In genomic region chr14:89954045-89955021, GRCh38 we compare ENCODE assay signal across 8 cellular contexts. TPM values are rescaled to one million over a fixed set of nuclear protein-coding genes. Genes with fewer than 3 reads are reported as not detected.
DNase-seq lines count a peak whose midpoint lies in the region; ATAC-seq and TF ChIP-seq lines count a peak whose summit lies in the region.

Gene EFCAB11 (minus strand): TSS chr14:89954730. CDS start chr14:89954660, 70 bp downstream.

- H3K4me3 Mint-ChIP-seq in H9 (peak within 1 kb of the TSS; percentile 94 to 96), nephron progenitor cell (peak within 1 kb of the TSS; percentile 95)
- peak within 1 kb of the TSS; percentile 95 to 98 for H3K4me3 Mint-ChIP-seq in stimulated activated naive CD8-positive, alpha-beta T cell treated with anti-CD3 and anti-CD28 coated beads, Interleukin-15, amount 100 ng/mL, for 72 hours

- in situ Hi-C loops in G401 (cut with HindIII; ENCODE audit: low sequenced_read_pairs) = no loop called here

- peaks cover 0 to 2% of the 10 kb centered on the region in 2 experiments; a peak in 1 of 5 replicates for H3K9me3 Mint-ChIP-seq in H9
- H3K9me3 Mint-ChIP-seq in nephron progenitor cell = no peaks in the 10 kb centered on the region
- peaks cover 0 to 7% of the 10 kb centered on the region in 2 donors for H3K9me3 Mint-ChIP-seq in stimulated activated naive CD8-positive, alpha-beta T cell treated with anti-CD3 and anti-CD28 coated beads, Interleukin-15, amount 100 ng/mL, for 72 hours

- no peaks in the 10 kb centered on the region for H3K79me2 ChIP-seq in H9 (ENCODE audit: insufficient read depth, low read length)

- H4K91ac ChIP-seq in H9 (ENCODE audit: insufficient read length, low read depth, low read length) = no peak within 1 kb of the TSS

- peak; percentile 80 for ATAC-seq in stimulated activated naive CD8-positive, alpha-beta T cell treated with anti-CD3 and anti-CD28 coated beads, Interleukin-15, amount 100 ng/mL, for 72 hours

- no peak within 1 kb of the TSS for H3K23ac ChIP-seq in H9 (ENCODE audit: insufficient read length, low read depth, low read length)

- peak within 1 kb of the TSS; percentile 98 for H3K4me2 ChIP-seq in H9 (ENCODE audit: insufficient read depth, insufficient read length, low read length)

- no peak within 1 kb of the TSS for H4K8ac ChIP-seq in H9 (replicated peaks; ENCODE audit: insufficient read length, low read depth, low read length)

- DNase-seq in G401 (ENCODE audit: low spot score) (peak; percentile 99), H9 (peak; percentile 99), M059J (ENCODE audit: low read depth) (peak; percentile 97), SHP77 (lab: John Stamatoyannopoulos, UW) (peak; percentile 99), activated gamma-delta T cell (lab: John Stamatoyannopoulos, UW) (peak; percentile 72), fibroblast of the conjunctiva (ENCODE audit: low read depth) (peak; percentile 97), nephron progenitor cell (peak; percentile 93)
- DNase-seq in stimulated activated naive CD8-positive, alpha-beta T cell treated with anti-CD3 and anti-CD28 coated beads, Interleukin-15, amount 100 ng/mL, for 72 hours = peak; percentile 92 to 97

- WGBS in H9 (ENCODE audit: extremely low coverage, insufficient read length, low lambda C conversion rate) = no CpG with 5 or more reads among the region's 44 CpGs

- H3K27ac Mint-ChIP-seq in H9 = peak within 1 kb of the TSS; percentile 88 to 98 (median 94)
- H3K27ac Mint-ChIP-seq in nephron progenitor cell = peak within 1 kb of the TSS; percentile 99
- H3K27ac Mint-ChIP-seq in stimulated activated naive CD8-positive, alpha-beta T cell treated with anti-CD3 and anti-CD28 coated beads, Interleukin-15, amount 100 ng/mL, for 72 hours = peak within 1 kb of the TSS; percentile 90 to 97

- no peaks in the 10 kb centered on the region for H3K27me3 ChIP-seq in H9 (ENCODE audit: insufficient read depth, low read length)

- H3T11ph ChIP-seq in H9 (ENCODE audit: low read length) = no peak within 1 kb of the TSS

- H3K27me3 Mint-ChIP-seq in H9 (ENCODE audit: low read depth) (no peaks in the 10 kb centered on the region; the same call in 1 of the 2 replicates), nephron progenitor cell (ENCODE audit: low read depth, poor library complexity) (peaks cover 3% of the 10 kb centered on the region)
- H3K27me3 Mint-ChIP-seq in stimulated activated naive CD8-positive, alpha-beta T cell treated with anti-CD3 and anti-CD28 coated beads, Interleukin-15, amount 100 ng/mL, for 72 hours = no peaks in the 10 kb centered on the region

- peaks cover 19% of the 10 kb centered on the region for H3K23me2 ChIP-seq in H9 (ENCODE audit: insufficient read length, low read depth, low read length, poor library complexity, severe bottlenecking)

- H3K27ac ChIP-seq in H9 (ENCODE audit: insufficient read length, low read depth, low read length) = no peak within 1 kb of the TSS

- no peaks in the 10 kb centered on the region for H4K20me1 ChIP-seq in H9 (ENCODE audit: control insufficient read depth, insufficient read depth, insufficient read length)

- no peak within 1 kb of the TSS for H2BK12ac ChIP-seq in H9 (ENCODE audit: insufficient read length, low read depth, low read length)

- H3K79me1 ChIP-seq in H9 (ENCODE audit: insufficient read depth, low read depth, low read length, poor library complexity, severe bottlenecking) = peaks cover 3% of the 10 kb centered on the region

- H3K4me1 ChIP-seq in H9 (ENCODE audit: insufficient read depth, low read length) = peaks cover 3% of the 10 kb centered on the region; the same call in 1 of the 2 replicates

- no peak within 1 kb of the TSS for H3K4ac ChIP-seq in H9 (ENCODE audit: low read depth, low read length)

- H3K18ac ChIP-seq in H9 (ENCODE audit: insufficient read length, low read depth, low read length) = peak within 1 kb of the TSS; percentile 66

- H2AK5ac ChIP-seq in H9 (ENCODE audit: insufficient read length, low read length) = no peak within 1 kb of the TSS

- H2BK5ac ChIP-seq in H9 (ENCODE audit: insufficient read length, low read length) = no peak within 1 kb of the TSS

- peak within 1 kb of the TSS; percentile 85 for H3K9ac ChIP-seq in H9 (ENCODE audit: extremely low read depth, insufficient read length, low read length)

- H3K14ac ChIP-seq in H9 (ENCODE audit: insufficient read depth, low read length) = peak within 1 kb of the TSS; percentile 30

- no peak within 1 kb of the TSS for H3K56ac ChIP-seq in H9 (ENCODE audit: insufficient read length, low read depth, low read length)

- no peaks in the 10 kb centered on the region for H3K9me3 ChIP-seq in H9 (ENCODE audit: control insufficient read depth, low read depth, low read length)

- H2BK15ac ChIP-seq in H9 (ENCODE audit: low read depth, low read length) = no peak within 1 kb of the TSS

- no peak within 1 kb of the TSS for H2BK120ac ChIP-seq in H9 (ENCODE audit: low read depth, low read length, poor library complexity, severe bottlenecking)

- peaks cover 30 to 31% of the 10 kb centered on the region in 2 experiments for H3K4me1 Mint-ChIP-seq in H9
- peaks cover 47% of the 10 kb centered on the region for H3K4me1 Mint-ChIP-seq in nephron progenitor cell
- peaks cover 43% of the 10 kb centered on the region for H3K4me1 Mint-ChIP-seq in stimulated activated naive CD8-positive, alpha-beta T cell treated with anti-CD3 and anti-CD28 coated beads, Interleukin-15, amount 100 ng/mL, for 72 hours

- no peak within 1 kb of the TSS for H2BK20ac ChIP-seq in H9 (ENCODE audit: low read depth, low read length, poor library complexity, severe bottlenecking)

- peak within 1 kb of the TSS; percentile 75 for H2AFZ ChIP-seq in H9 (ENCODE audit: low read length)

- H4K5ac ChIP-seq in H9 (ENCODE audit: insufficient read length, low read depth, low read length) = no peak within 1 kb of the TSS

- H3K36me3 Mint-ChIP-seq in H9 (ENCODE audit: insufficient read depth in 1 of 3, low read depth in 3 of 3) = peaks cover 20 to 45% (median 30%) of the 10 kb centered on the region in 3 experiments
- H3K36me3 Mint-ChIP-seq in nephron progenitor cell (ENCODE audit: low read depth) = peaks cover 39% of the 10 kb centered on the region

- TF ChIP-seq CTCF in H9 (conservative IDR thresholded peaks at IDR 0.05) (peak; percentile 48; the same call in 2 of the 3 replicates), nephron progenitor cell (IDR thresholded peaks at IDR 0.05) (no peak)

RNA-seq across cellular contexts. Expression of gene EFCAB11, which starts in this region (rescaled TPM):
- total RNA-seq in G401 (2014; rRNA removed; shearing (Covaris generic)) = 5.6 and 17.6 TPM in 2 replicates
- 17.4 TPM in 2 replicates for total RNA-seq in H9 (2021)
- 11.9 and 27.0 TPM in 2 replicates for total RNA-seq in M059J (2014; rRNA removed; shearing (Covaris generic))
